In the genomic region with DNA sequence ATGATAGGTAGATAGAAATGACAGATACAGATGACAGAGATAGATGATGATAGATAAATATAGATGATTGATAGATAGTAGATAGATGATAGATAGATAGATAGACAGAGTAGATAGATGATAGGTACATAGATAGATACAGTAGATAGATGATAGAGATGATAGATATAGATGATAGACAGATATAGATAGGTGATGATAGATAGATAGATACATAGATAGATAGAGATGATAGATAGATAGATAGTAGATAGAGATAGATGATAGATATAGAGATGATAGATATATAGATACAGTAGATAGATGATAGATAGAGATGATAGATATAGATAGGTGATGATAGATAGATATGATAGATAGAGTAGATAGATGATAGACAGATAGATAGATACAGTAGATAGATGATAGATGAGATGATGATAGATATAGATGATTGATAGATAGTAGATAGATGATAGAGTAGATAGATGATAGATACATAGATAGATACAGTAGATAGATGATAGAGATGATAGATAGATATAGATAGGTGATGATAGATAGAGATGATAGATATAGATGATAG, we compare ENCODE assay signal across 1 cellular context.
TF ChIP-seq lines count a peak whose summit lies in the region.

No MANE protein-coding gene starts in this region.

TF ChIP-seq in K562, 482 proteins besides CTCF, POLR2A, EP300 and RAD21 (continued from another document and continues in another):
- TF ChIP-seq, protein P1, sequence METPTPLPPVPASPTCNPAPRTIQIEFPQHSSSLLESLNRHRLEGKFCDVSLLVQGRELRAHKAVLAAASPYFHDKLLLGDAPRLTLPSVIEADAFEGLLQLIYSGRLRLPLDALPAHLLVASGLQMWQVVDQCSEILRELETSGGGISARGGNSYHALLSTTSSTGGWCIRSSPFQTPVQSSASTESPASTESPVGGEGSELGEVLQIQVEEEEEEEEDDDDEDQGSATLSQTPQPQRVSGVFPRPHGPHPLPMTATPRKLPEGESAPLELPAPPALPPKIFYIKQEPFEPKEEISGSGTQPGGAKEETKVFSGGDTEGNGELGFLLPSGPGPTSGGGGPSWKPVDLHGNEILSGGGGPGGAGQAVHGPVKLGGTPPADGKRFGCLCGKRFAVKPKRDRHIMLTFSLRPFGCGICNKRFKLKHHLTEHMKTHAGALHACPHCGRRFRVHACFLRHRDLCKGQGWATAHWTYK (CRISPR knock-in tag; IDR thresholded peaks at IDR 0.05), result no peak
- no peak for TF ChIP-seq ZBTB26 (CRISPR knock-in tag; IDR thresholded peaks at IDR 0.05)
- no peak for TF ChIP-seq PTBP1 (IDR thresholded peaks at IDR 0.05; ENCODE audit: low read depth, low read length)
- no peak for TF ChIP-seq SP1 (CRISPR knock-in tag; IDR thresholded peaks at IDR 0.05)
- TF ChIP-seq RBM25 (IDR thresholded peaks at IDR 0.05; ENCODE audit: low read depth, low read length, severe bottlenecking), result no peak
- TF ChIP-seq E2F6 (IDR thresholded peaks at IDR 0.05; ENCODE audit: borderline replicate concordance in 1 of 2, extremely low read depth in 1 of 2, insufficient read depth in 1 of 2, insufficient read length in 1 of 2, low read depth in 1 of 2, low read length in 1 of 2, poor library complexity in 1 of 2, severe bottlenecking in 1 of 2), result no peak
- TF ChIP-seq, protein P2, sequence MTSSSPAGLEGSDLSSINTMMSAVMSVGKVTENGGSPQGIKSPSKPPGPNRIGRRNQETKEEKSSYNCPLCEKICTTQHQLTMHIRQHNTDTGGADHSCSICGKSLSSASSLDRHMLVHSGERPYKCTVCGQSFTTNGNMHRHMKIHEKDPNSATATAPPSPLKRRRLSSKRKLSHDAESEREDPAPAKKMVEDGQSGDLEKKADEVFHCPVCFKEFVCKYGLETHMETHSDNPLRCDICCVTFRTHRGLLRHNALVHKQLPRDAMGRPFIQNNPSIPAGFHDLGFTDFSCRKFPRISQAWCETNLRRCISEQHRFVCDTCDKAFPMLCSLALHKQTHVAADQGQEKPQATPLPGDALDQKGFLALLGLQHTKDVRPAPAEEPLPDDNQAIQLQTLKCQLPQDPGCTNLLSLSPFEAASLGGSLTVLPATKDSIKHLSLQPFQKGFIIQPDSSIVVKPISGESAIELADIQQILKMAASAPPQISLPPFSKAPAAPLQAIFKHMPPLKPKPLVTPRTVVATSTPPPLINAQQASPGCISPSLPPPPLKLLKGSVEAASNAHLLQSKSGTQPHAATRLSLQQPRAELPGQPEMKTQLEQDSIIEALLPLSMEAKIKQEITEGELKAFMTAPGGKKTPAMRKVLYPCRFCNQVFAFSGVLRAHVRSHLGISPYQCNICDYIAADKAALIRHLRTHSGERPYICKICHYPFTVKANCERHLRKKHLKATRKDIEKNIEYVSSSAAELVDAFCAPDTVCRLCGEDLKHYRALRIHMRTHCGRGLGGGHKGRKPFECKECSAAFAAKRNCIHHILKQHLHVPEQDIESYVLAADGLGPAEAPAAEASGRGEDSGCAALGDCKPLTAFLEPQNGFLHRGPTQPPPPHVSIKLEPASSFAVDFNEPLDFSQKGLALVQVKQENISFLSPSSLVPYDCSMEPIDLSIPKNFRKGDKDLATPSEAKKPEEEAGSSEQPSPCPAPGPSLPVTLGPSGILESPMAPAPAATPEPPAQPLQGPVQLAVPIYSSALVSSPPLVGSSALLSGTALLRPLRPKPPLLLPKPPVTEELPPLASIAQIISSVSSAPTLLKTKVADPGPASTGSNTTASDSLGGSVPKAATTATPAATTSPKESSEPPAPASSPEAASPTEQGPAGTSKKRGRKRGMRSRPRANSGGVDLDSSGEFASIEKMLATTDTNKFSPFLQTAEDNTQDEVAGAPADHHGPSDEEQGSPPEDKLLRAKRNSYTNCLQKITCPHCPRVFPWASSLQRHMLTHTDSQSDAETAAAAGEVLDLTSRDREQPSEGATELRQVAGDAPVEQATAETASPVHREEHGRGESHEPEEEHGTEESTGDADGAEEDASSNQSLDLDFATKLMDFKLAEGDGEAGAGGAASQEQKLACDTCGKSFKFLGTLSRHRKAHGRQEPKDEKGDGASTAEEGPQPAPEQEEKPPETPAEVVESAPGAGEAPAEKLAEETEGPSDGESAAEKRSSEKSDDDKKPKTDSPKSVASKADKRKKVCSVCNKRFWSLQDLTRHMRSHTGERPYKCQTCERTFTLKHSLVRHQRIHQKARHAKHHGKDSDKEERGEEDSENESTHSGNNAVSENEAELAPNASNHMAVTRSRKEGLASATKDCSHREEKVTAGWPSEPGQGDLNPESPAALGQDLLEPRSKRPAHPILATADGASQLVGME (CRISPR knock-in tag; IDR thresholded peaks at IDR 0.05), result no peak
- TF ChIP-seq VEZF1 (CRISPR knock-in tag; IDR thresholded peaks at IDR 0.05), result no peak
- no peak for TF ChIP-seq ZBTB7A (IDR thresholded peaks at IDR 0.05; ENCODE audit: borderline replicate concordance, control insufficient read depth, low read depth, low read length)
- TF ChIP-seq ZBTB43 (CRISPR knock-in tag; IDR thresholded peaks at IDR 0.05), result no peak
- no peak for TF ChIP-seq NR0B1 (IDR thresholded peaks at IDR 0.05; ENCODE audit: partially characterized antibody)
- TF ChIP-seq ZNF561 (CRISPR knock-in tag; conservative IDR thresholded peaks at IDR 0.05), result no peak
- TF ChIP-seq GATAD2B (IDR thresholded peaks at IDR 0.05; ENCODE audit: borderline replicate concordance), result peak; percentile 30; the same call in 1 of the 2 replicates
- TF ChIP-seq SMARCA4 (IDR thresholded peaks at IDR 0.05), result no peak
- no peak for TF ChIP-seq ZNF408 (CRISPR knock-in tag; IDR thresholded peaks at IDR 0.05; ENCODE audit: low read depth)
- TF ChIP-seq SP2 (IDR thresholded peaks at IDR 0.05; ENCODE audit: extremely low read depth, low read depth, low read length, poor library complexity, severe bottlenecking), result no peak
- TF ChIP-seq MTA1 (IDR thresholded peaks at IDR 0.05; ENCODE audit: borderline replicate concordance), result 0 out of 2 replicates have a peak, but pooled peaks have one; percentile 10
- TF ChIP-seq, protein P3, sequence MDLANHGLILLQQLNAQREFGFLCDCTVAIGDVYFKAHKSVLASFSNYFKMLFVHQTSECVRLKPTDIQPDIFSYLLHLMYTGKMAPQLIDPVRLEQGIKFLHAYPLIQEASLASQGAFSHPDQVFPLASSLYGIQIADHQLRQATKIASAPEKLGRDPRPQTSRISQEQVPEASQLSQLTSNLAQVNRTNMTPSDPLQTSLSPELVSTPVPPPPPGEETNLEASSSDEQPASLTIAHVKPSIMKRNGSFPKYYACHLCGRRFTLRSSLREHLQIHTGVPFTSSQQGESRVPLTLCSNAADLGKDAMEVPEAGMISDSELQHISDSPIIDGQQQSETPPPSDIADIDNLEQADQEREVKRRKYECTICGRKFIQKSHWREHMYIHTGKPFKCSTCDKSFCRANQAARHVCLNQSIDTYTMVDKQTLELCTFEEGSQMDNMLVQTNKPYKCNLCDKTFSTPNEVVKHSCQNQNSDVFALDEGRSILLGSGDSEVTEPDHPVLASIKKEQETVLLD (IDR thresholded peaks at IDR 0.05), result peak; percentile 68
